24 cellular contexts compared by ENCODE assay signal in the genomic region with DNA sequence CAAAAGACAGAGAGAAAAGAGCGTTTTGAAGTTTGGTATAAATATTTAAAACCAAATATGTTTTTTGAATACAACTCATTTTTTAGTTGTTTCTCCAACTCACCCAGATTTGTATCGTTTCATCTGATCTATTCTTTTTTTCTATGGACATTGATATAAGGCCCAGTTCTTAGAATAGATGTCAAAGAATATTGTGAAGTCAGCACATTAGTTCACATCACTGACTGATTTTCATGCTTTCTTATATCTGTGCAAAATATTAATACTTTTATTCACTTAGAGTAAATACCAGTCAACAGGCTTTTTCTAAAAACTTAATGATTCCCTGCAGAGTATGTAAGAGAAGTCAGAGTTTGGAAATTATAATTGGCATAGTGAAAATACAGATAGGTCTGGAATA.
DNase-seq lines count a peak whose midpoint lies in the region; ATAC-seq, FAIRE-seq and TF ChIP-seq lines count a peak whose summit lies in the region.
"Had no signal": no experiment of that assay in that cellular context is flagged by ENCODE, and none has a peak within 500 bp of the region (broad histone marks: within the 10 kb centered on the region; RNA-seq: fewer than 3 reads in every experiment).

No MANE protein-coding gene starts in this region.

- TF ChIP-seq RAD21 in SK-N-SH (IDR thresholded peaks at IDR 0.05; ENCODE audit: low read length), result no peak
- TF ChIP-seq RAD21 in A549 (conservative IDR thresholded peaks at IDR 0.05 in 1 of 2, IDR thresholded peaks at IDR 0.05 in 1 of 2), result no peak
- no peak for TF ChIP-seq RAD21 in K562 (CRISPR knock-in tag; conservative IDR thresholded peaks at IDR 0.05 in 1 of 2, IDR thresholded peaks at IDR 0.05 in 1 of 2)

- H3K27ac ChIP-seq in SK-N-SH (ENCODE audit: low read depth in 2 of 2, low read length in 1 of 2) (no peak overlapping the region), A549 (no peak overlapping the region), K562 (ENCODE audit: extremely low read depth, low read depth, low read length) (no peak overlapping the region)
- H3K27ac ChIP-seq: 22Rv1, BLaER1 had no signal

- no peak overlapping the region for H3K4me3 ChIP-seq in SK-N-SH (ENCODE audit: low read depth in 2 of 2, low read length in 1 of 2)
- no peak overlapping the region for H3K4me3 ChIP-seq in A549
- no peak overlapping the region for H3K4me3 ChIP-seq in K562
- H3K4me3 ChIP-seq: BLaER1, GM12878 had no signal

- H2AFZ ChIP-seq in SK-N-SH (ENCODE audit: low read depth), result 0 out of 2 replicates have a peak overlapping the region, but pooled peaks have one; percentile 11
- no peak overlapping the region for H2AFZ ChIP-seq in K562 (ENCODE audit: low read depth, low read length)

- POLR2A ChIA-PET in SK-N-SH (lab: Yijun Ruan, JAX), result no interaction called here
- POLR2A ChIA-PET in A549 (lab: Yijun Ruan, JAX), result no interaction called here
- POLR2A ChIA-PET in K562 (lab: Yijun Ruan, JAX), result no interaction called here

- intact Hi-C loops in K562 (cut with micrococcal nuclease), result no loop called here

- TF ChIP-seq POLR2A in A549 (IDR thresholded peaks at IDR 0.05; ENCODE audit: low read length) (no peak), K562 (conservative IDR thresholded peaks at IDR 0.05) (no peak)

- no peak for TF ChIP-seq CTCF in SK-N-SH (IDR thresholded peaks at IDR 0.05)
- TF ChIP-seq CTCF in A549 (IDR thresholded peaks at IDR 0.05), result no peak
- no peak for TF ChIP-seq CTCF in K562 (IDR thresholded peaks at IDR 0.05 in 2 of 3, conservative IDR thresholded peaks at IDR 0.05 in 1 of 3; ENCODE audit: insufficient read depth in 2 of 3, low read depth in 1 of 3, low read length in 3 of 3)

- DNase-seq in SK-N-SH, result no peak
- DNase-seq in A549 (ENCODE audit: low read depth in 1 of 2, low spot score in 1 of 2), result no peak
- no peak for DNase-seq in K562 (ENCODE audit: extremely low read depth in 1 of 4, low spot score in 3 of 4)
- DNase-seq: ACHN; BE2C; C1 segment of cervical spinal cord; CD4-positive, alpha-beta memory T cell; CD4-positive, CD25-positive, alpha-beta regulatory T cell; CD8-positive, alpha-beta memory T cell; COR-L47; DMS 273 treated with DMSO at 0.1 percent for 48 hours; DMS153; DMS53; DMS79; DND-41; EL; GDM1 had no signal

- no peaks in the 10 kb centered on the region for H3K36me3 ChIP-seq in SK-N-SH (replicated peaks in 1 of 2; ENCODE audit: control insufficient read depth in 1 of 2, insufficient read depth in 2 of 2, low read length in 1 of 2)
- H3K36me3 ChIP-seq in K562 (ENCODE audit: control insufficient read depth, insufficient read depth, low read length), result no peaks in the 10 kb centered on the region
- H3K36me3 ChIP-seq: BE2C, BLaER1 had no signal

- H3K79me2 ChIP-seq in SK-N-SH (ENCODE audit: insufficient read depth), result no peaks in the 10 kb centered on the region
- no peaks in the 10 kb centered on the region for H3K79me2 ChIP-seq in K562 (ENCODE audit: control insufficient read depth, insufficient read depth, low read length)

- H3K9ac ChIP-seq in SK-N-SH, result no peak overlapping the region
- H3K9ac ChIP-seq in K562 (ENCODE audit: insufficient read depth in 1 of 2, low read depth in 2 of 2, low read length in 2 of 2), result no peak overlapping the region
- H3K9ac ChIP-seq: BLaER1 had no signal

- ATAC-seq in SK-N-SH treated with all-trans-retinoic acid at 6 μM for 48 hours, result no peak
- no peak for ATAC-seq in A549
- ATAC-seq in K562, result no peak
- no peak for ATAC-seq in GM21515 (IDR thresholded peaks at IDR 0.05; ENCODE audit: unreplicated experiment)
- ATAC-seq: GM12878 had no signal

- H3K27me3 ChIP-seq in SK-N-SH (ENCODE audit: insufficient read depth) (no peaks in the 10 kb centered on the region), K562 (ENCODE audit: control insufficient read depth in 2 of 2, insufficient read depth in 2 of 2, low read length in 2 of 2) (no peaks in the 10 kb centered on the region)
- H3K27me3 ChIP-seq: BE2C, BLaER1 had no signal

- BruUV-seq in K562 (replicated peaks; lab: Mats Ljungman, UMichigan), result no TSS peak

- WGBS in SK-N-SH (ENCODE audit: low lambda C conversion rate), result 20% methylated on average over 2 of the region's 2 CpGs
- under 1% methylated on average over 2 of the region's 2 CpGs for WGBS in A549 (ENCODE audit: missing lambda C conversion rate)
- 0% methylated on average over 2 of the region's 2 CpGs for WGBS in K562 (ENCODE audit: insufficient coverage, low coverage, missing lambda C conversion rate)

- H3K9me2 ChIP-seq in SK-N-SH, result no peaks in the 10 kb centered on the region

- FAIRE-seq in A549 (lab: Jason Lieb, UNC), result no peak
- FAIRE-seq in K562 (lab: Jason Lieb, UNC), result no peak
- FAIRE-seq: GM12878, GM12892, GM18507 had no signal

- H3F3A ChIP-seq in SK-N-SH (replicated peaks; ENCODE audit: insufficient read depth), result peaks cover 3% of the 10 kb centered on the region

- TF ChIP-seq EP300 in SK-N-SH (IDR thresholded peaks at IDR 0.05; ENCODE audit: borderline replicate concordance in 1 of 2, low read depth in 1 of 2, low read length in 1 of 2) (no peak), A549 (IDR thresholded peaks at IDR 0.05) (no peak), K562 (IDR thresholded peaks at IDR 0.05; ENCODE audit: low read length) (no peak)

- H4K20me1 ChIP-seq in SK-N-SH (ENCODE audit: insufficient read depth) (no peaks in the 10 kb centered on the region), K562 (replicated peaks; ENCODE audit: control insufficient read depth, insufficient read depth, low read length) (no peaks in the 10 kb centered on the region)
- H4K20me1 ChIP-seq: BLaER1 had no signal

- no peaks in the 10 kb centered on the region for H3K9me1 ChIP-seq in K562 (ENCODE audit: control insufficient read depth, insufficient read depth, low read length)

- H3K4me2 ChIP-seq in SK-N-SH (no peak overlapping the region), A549 (no peak overlapping the region), K562 (ENCODE audit: insufficient read depth, low read length) (no peak overlapping the region)
- H3K4me2 ChIP-seq: BLaER1 had no signal

- in situ Hi-C loops in K562 (cut with MboI), result no loop called here

- H3K9me3 ChIP-seq in SK-N-SH (no peaks in the 10 kb centered on the region), A549 (no peaks in the 10 kb centered on the region), K562 (replicated peaks; ENCODE audit: control insufficient read depth, insufficient read depth, low read depth, low read length) (no peaks in the 10 kb centered on the region)
- H3K9me3 ChIP-seq: BE2C had no signal

- H3K4me1 ChIP-seq in SK-N-SH (ENCODE audit: control insufficient read depth in 1 of 2, insufficient read depth in 2 of 2, low read depth in 1 of 2, low read length in 1 of 2) (no peaks in the 10 kb centered on the region), A549 (no peaks in the 10 kb centered on the region), K562 (replicated peaks in 1 of 2; ENCODE audit: control insufficient read depth in 2 of 2, insufficient read depth in 2 of 2, low read length in 2 of 2) (no peaks in the 10 kb centered on the region)
- H3K4me1 ChIP-seq: BE2C, BLaER1 had no signal

- CTCF ChIA-PET in SK-N-SH (lab: Yijun Ruan, JAX), result no interaction called here
- CTCF ChIA-PET in A549 (lab: Yijun Ruan, JAX), result no interaction called here
- CTCF ChIA-PET in K562 (lab: Yijun Ruan, JAX; ENCODE audit: low intra/inter-chr PET ratio), result no interaction called here

TF ChIP-seq in SK-N-SH, 30 proteins besides CTCF, POLR2A, EP300 and RAD21 (continues in another document):
- TF ChIP-seq GABPA (IDR thresholded peaks at IDR 0.05; ENCODE audit: low read depth), result no peak
- no peak for TF ChIP-seq RFX5 (IDR thresholded peaks at IDR 0.05; ENCODE audit: low read length)
- TF ChIP-seq MXI1 (IDR thresholded peaks at IDR 0.05; ENCODE audit: low read depth, low read length), result no peak
- no peak for TF ChIP-seq SIN3A (IDR thresholded peaks at IDR 0.05; ENCODE audit: borderline replicate concordance, low read depth, low read length)
- TF ChIP-seq TAF1 (IDR thresholded peaks at IDR 0.05; ENCODE audit: borderline replicate concordance, low read depth, low read length), result no peak
- no peak for TF ChIP-seq CHD2 (IDR thresholded peaks at IDR 0.05; ENCODE audit: low read length, partially characterized antibody)
- no peak for TF ChIP-seq SMC3 (IDR thresholded peaks at IDR 0.05; ENCODE audit: low read depth, low read length)
- no peak for TF ChIP-seq ELF1 (IDR thresholded peaks at IDR 0.05)

TF ChIP-seq in SK-N-SH treated with all-trans-retinoic acid at 6 μM for 48 hours, 23 proteins besides CTCF, POLR2A, EP300 and RAD21:
- no peak for TF ChIP-seq ZC3H10 (CRISPR knock-in tag; IDR thresholded peaks at IDR 0.05)
- TF ChIP-seq ZNF70 (CRISPR knock-in tag; IDR thresholded peaks at IDR 0.05), result no peak
- no peak for TF ChIP-seq ZNF565 (CRISPR knock-in tag; conservative IDR thresholded peaks at IDR 0.05; ENCODE audit: low read depth)
- TF ChIP-seq ZNF8 (CRISPR knock-in tag; IDR thresholded peaks at IDR 0.05), result no peak
- no peak for TF ChIP-seq BACH2 (CRISPR knock-in tag; IDR thresholded peaks at IDR 0.05; ENCODE audit: borderline replicate concordance)

TF ChIP-seq in A549, 52 proteins besides CTCF, POLR2A, EP300 and RAD21:
- TF ChIP-seq JUNB (IDR thresholded peaks at IDR 0.05) (no peak), MAFK (IDR thresholded peaks at IDR 0.05; ENCODE audit: partially characterized antibody) (peak; percentile 63)

TF ChIP-seq in K562, 482 proteins besides CTCF, POLR2A, EP300 and RAD21:
- TF ChIP-seq ZNF77 (CRISPR knock-in tag; IDR thresholded peaks at IDR 0.05) (no peak), ZNF316 (IDR thresholded peaks at IDR 0.05) (peak; percentile 24; the same call in 1 of the 2 replicates)
TF ChIP-seq in K562: peak in this region for 1.
